9 cellular contexts compared by ENCODE assay signal in genomic region chr6:11196511-11197174, GRCh38. TPM values are rescaled to one million over a fixed set of nuclear protein-coding genes. Genes with fewer than 3 reads are reported as not detected.
DNase-seq lines count a peak whose midpoint lies in the region; ATAC-seq and TF ChIP-seq lines count a peak whose summit lies in the region.
"Had no signal": no experiment of that assay in that cellular context is flagged by ENCODE, and none has a peak within 500 bp of the region (broad histone marks: within the 10 kb centered on the region; RNA-seq: fewer than 3 reads in every experiment).

No MANE protein-coding gene starts in this region.

- H3K4me3 ChIP-seq in HFF-Myc (replicated peaks; ENCODE audit: low read depth, low read length) (peak overlapping the region; percentile 30), choroid plexus epithelial cell (ENCODE audit: low read depth, low read length) (peak overlapping the region; percentile 6)

- ATAC-seq in natural killer cell treated with Interleukin-12 subunit alpha and Interleukin-12 subunit beta and Interleukin-15 and Interleukin-18, amount 100 ng/mL, for 72 hours, result no peak
- no peak for ATAC-seq in GM19023 (IDR thresholded peaks at IDR 0.05; ENCODE audit: unreplicated experiment)

- H3K27me3 Mint-ChIP-seq in natural killer cell treated with Interleukin-12 subunit alpha and Interleukin-12 subunit beta and Interleukin-15 and Interleukin-18, amount 100 ng/mL, for 72 hours, result no peaks in the 10 kb centered on the region

- H3K36me3 Mint-ChIP-seq in natural killer cell treated with Interleukin-12 subunit alpha and Interleukin-12 subunit beta and Interleukin-15 and Interleukin-18, amount 100 ng/mL, for 72 hours, result peaks cover 48% of the 10 kb centered on the region

- peak overlapping the region; percentile 33 for H3K4me3 Mint-ChIP-seq in natural killer cell treated with Interleukin-12 subunit alpha and Interleukin-12 subunit beta and Interleukin-15 and Interleukin-18, amount 100 ng/mL, for 72 hours

- TF ChIP-seq CTCF in HFF-Myc (IDR thresholded peaks at IDR 0.05; ENCODE audit: low read depth, low read length, missing control alignments) (no peak), choroid plexus epithelial cell (conservative IDR thresholded peaks at IDR 0.05; ENCODE audit: low read depth, low read length) (no peak), GM13976 (IDR thresholded peaks at IDR 0.05; ENCODE audit: borderline replicate concordance, control extremely low read depth, extremely low read depth, insufficient read depth, missing control alignments) (no peak)

- peaks cover 62% of the 10 kb centered on the region in 2 donors for H3K4me1 Mint-ChIP-seq in natural killer cell treated with Interleukin-12 subunit alpha and Interleukin-12 subunit beta and Interleukin-15 and Interleukin-18, amount 100 ng/mL, for 72 hours (ENCODE audit: low read depth in 2 of 2)

- in situ Hi-C loops in GM13976 (cut with MboI; ENCODE audit: low sequenced_read_pairs, unreplicated experiment), result no loop called here

- DNase-seq in AG08396 (ENCODE audit: low spot score), result peak; percentile 68
- peak; percentile 83 for DNase-seq in HFF-Myc (ENCODE audit: extremely low read depth, low read depth)
- DNase-seq in choroid plexus epithelial cell (ENCODE audit: low read depth), result peak; percentile 87
- no peak for DNase-seq in natural killer cell treated with Interleukin-12 subunit alpha and Interleukin-12 subunit beta and Interleukin-15 and Interleukin-18, amount 100 ng/mL, for 72 hours (ENCODE audit: low spot score)
- DNase-seq in islet precursor cell, result no peak
- DNase-seq in SIG-M5 treated with dmso at 0.1 percent for 504 hours (lab: John Stamatoyannopoulos, UW; ENCODE audit: unreplicated experiment), result no peak
- no peak for DNase-seq in GM13976 (ENCODE audit: low spot score)
- DNase-seq: NCI-H187 treated with DMSO at 0.1 percent for 48 hours had no signal

- H3K27ac Mint-ChIP-seq in natural killer cell treated with Interleukin-12 subunit alpha and Interleukin-12 subunit beta and Interleukin-15 and Interleukin-18, amount 100 ng/mL, for 72 hours, result peak overlapping the region; percentile 73 to 100

- no peaks in the 10 kb centered on the region for H3K9me3 Mint-ChIP-seq in natural killer cell treated with Interleukin-12 subunit alpha and Interleukin-12 subunit beta and Interleukin-15 and Interleukin-18, amount 100 ng/mL, for 72 hours

RNA-seq across cellular contexts. Expression of gene NEDD9, which starts 35.8 kb away (rescaled TPM):
- total RNA-seq in natural killer cell treated with Interleukin-12 subunit alpha and Interleukin-12 subunit beta and Interleukin-15 and Interleukin-18, amount 100 ng/mL, for 72 hours, result 10 to 100 TPM; 59.9 to 81.3 TPM

Comparison
In these comparisons a context has a peak if more than half of its experiments do, and no peak if none do; other contexts are left out.
1. DNase-seq: peak in AG08396 (single experiment), HFF-Myc (single experiment) and choroid plexus epithelial cell (single experiment); none in natural killer cell treated with Interleukin-12 subunit alpha and Interleukin-12 subunit beta and Interleukin-15 and Interleukin-18, amount 100 ng/mL, for 72 hours (single experiment), islet precursor cell (single experiment), SIG-M5 treated with dmso at 0.1 percent for 504 hours (single experiment) and GM13976 (single experiment).